23 cellular contexts compared by ENCODE assay signal in genomic region chr9:103078581-103078980, GRCh38.
"Had no signal": no experiment of that assay in that cellular context is flagged by ENCODE, and none has a peak within 500 bp of the region (broad histone marks: within the 10 kb centered on the region; RNA-seq: fewer than 3 reads in every experiment).

No MANE protein-coding gene starts in this region.

- H3K4me1 Mint-ChIP-seq: immature natural killer cell, nephron progenitor cell had no signal

- H3K27ac Mint-ChIP-seq: dendritic cell treated with granulocyte-macrophage colony-stimulating factor and Interleukin-4, amounts not matched to agents 40 ng/mL and 50 ng/mL, for 4 days; effector memory CD8-positive, alpha-beta T cell; immature natural killer cell; nephron progenitor cell had no signal

- H3K9me3 Mint-ChIP-seq: nephron progenitor cell had no signal

- H3K36me3 ChIP-seq: esophagus squamous epithelium, gastroesophageal sphincter, left ventricle myocardium inferior, neutrophil, right atrium auricular region, stomach, thoracic aorta, transverse colon had no signal

- DNase-seq: effector memory CD8-positive, alpha-beta T cell; esophagus squamous epithelium; foreskin fibroblast; glutamatergic neuron; immature natural killer cell; left cardiac atrium; left ventricle myocardium inferior; mesenchymal stem cell; midbrain; nephron progenitor cell; posterior cingulate gyrus; small intestine; stimulated activated CD4-positive, alpha-beta T cell treated with anti-CD3 and anti-CD28 coated beads, Interleukin-12 subunit alpha, Interleukin-12 subunit beta, amount 100 ng/mL, for 4 hours; stimulated activated naive CD4-positive, alpha-beta T cell; stomach; substantia nigra; transverse colon had no signal

- H3K36me3 Mint-ChIP-seq: immature natural killer cell had no signal

- H3K4me1 ChIP-seq: esophagus squamous epithelium, gastroesophageal sphincter, left ventricle myocardium inferior, right atrium auricular region, stomach, transverse colon had no signal

- H3K27me3 Mint-ChIP-seq: dendritic cell treated with granulocyte-macrophage colony-stimulating factor and Interleukin-4, amounts not matched to agents 40 ng/mL and 50 ng/mL, for 4 days; effector memory CD8-positive, alpha-beta T cell had no signal

- H3K27ac ChIP-seq: esophagus squamous epithelium, gastroesophageal sphincter, left ventricle myocardium inferior, neutrophil, right atrium auricular region, stomach, thoracic aorta, transverse colon had no signal

- H3K4me3 Mint-ChIP-seq: dendritic cell treated with granulocyte-macrophage colony-stimulating factor and Interleukin-4, amounts not matched to agents 40 ng/mL and 50 ng/mL, for 4 days; effector memory CD8-positive, alpha-beta T cell; immature natural killer cell; nephron progenitor cell had no signal

- H3K4me3 ChIP-seq: esophagus squamous epithelium, gastroesophageal sphincter, left ventricle myocardium inferior, lung, right atrium auricular region, stomach, thoracic aorta, transverse colon had no signal

- ATAC-seq: effector memory CD8-positive, alpha-beta T cell; gastroesophageal sphincter; left cardiac atrium had no signal

- H3K27me3 ChIP-seq: esophagus squamous epithelium, gastroesophageal sphincter, neutrophil, right atrium auricular region, stomach, transverse colon had no signal

- H3K9me3 ChIP-seq: esophagus squamous epithelium, left ventricle myocardium inferior, neutrophil, right atrium auricular region, stomach, thoracic aorta, transverse colon had no signal
